8 cellular contexts compared by ENCODE assay signal in genomic region chr22:41446057-41446501, GRCh38. TPM values are rescaled to one million over a fixed set of nuclear protein-coding genes. Genes with fewer than 3 reads are reported as not detected.
A peak's percentile ranks its signal among the peaks of the same experiment; 100 is the strongest.
DNase-seq lines count a peak whose midpoint lies in the region; ATAC-seq, FAIRE-seq and TF ChIP-seq lines count a peak whose summit lies in the region.

No MANE protein-coding gene starts in this region.

- no peaks in the 10 kb centered on the region for H3K9me1 ChIP-seq in keratinocyte (ENCODE audit: control insufficient read depth, extremely low read depth, insufficient read depth, low read length)

- no peaks in the 10 kb centered on the region for H3K9me3 Mint-ChIP-seq in stimulated activated effector memory CD8-positive, alpha-beta T cell treated with anti-CD3 and anti-CD28 coated beads, Interleukin-12 subunit alpha, Interleukin-12 subunit beta, amount 100 ng/mL, for 72 hours

- H2AFZ ChIP-seq in keratinocyte (ENCODE audit: control insufficient read depth, low read length), result no peak overlapping the region

- no peak for ATAC-seq in stimulated activated effector memory CD8-positive, alpha-beta T cell treated with anti-CD3 and anti-CD28 coated beads, Interleukin-12 subunit alpha, Interleukin-12 subunit beta, amount 100 ng/mL, for 72 hours
- ATAC-seq in GM19397 (IDR thresholded peaks at IDR 0.05; ENCODE audit: unreplicated experiment), result no peak
- ATAC-seq in GM19395 (IDR thresholded peaks at IDR 0.05; ENCODE audit: unreplicated experiment), result no peak

- peaks cover 54% of the 10 kb centered on the region for H3K79me2 ChIP-seq in keratinocyte (ENCODE audit: control insufficient read depth, insufficient read depth, low read length)

- DNase-seq in ascending aorta (ENCODE audit: low spot score in 2 of 2) (no peak), keratinocyte (ENCODE audit: low read depth, low spot score) (no peak), NCI-H128 (lab: John Stamatoyannopoulos, UW; ENCODE audit: unreplicated experiment) (no peak)
- no peak for DNase-seq in stimulated activated effector memory CD8-positive, alpha-beta T cell treated with anti-CD3 and anti-CD28 coated beads, Interleukin-12 subunit alpha, Interleukin-12 subunit beta, amount 100 ng/mL, for 72 hours (ENCODE audit: low spot score in 2 of 2)

- peaks cover 17% of the 10 kb centered on the region for H3K4me1 Mint-ChIP-seq in stimulated activated effector memory CD8-positive, alpha-beta T cell treated with anti-CD3 and anti-CD28 coated beads, Interleukin-12 subunit alpha, Interleukin-12 subunit beta, amount 100 ng/mL, for 72 hours

- peak overlapping the region; percentile 96 for H3K9ac ChIP-seq in keratinocyte (ENCODE audit: control insufficient read depth, extremely low read depth, insufficient read depth, low read length)

- intact Hi-C loops in ascending aorta (cut with DNase I), result loop anchor here (1.0 to 5.0 kb wide), 2 partner anchors 36 to 42 kb away; no protein-coding TSS in a partner anchor

- H3K4me2 ChIP-seq in keratinocyte (ENCODE audit: control insufficient read depth, extremely low read depth, insufficient read depth, low read depth, low read length), result peak overlapping the region; percentile 99

- dilution Hi-C loops in keratinocyte (cut with MboI; ENCODE audit: extremely low pct_ligation_motif_present, low sequenced_read_pairs), result no loop called here

- H3K4me3 ChIP-seq in ascending aorta (peak overlapping the region; percentile 94 to 98), keratinocyte (ENCODE audit: control insufficient read depth in 2 of 3, extremely low read depth in 1 of 3, insufficient read depth in 2 of 3, low read depth in 1 of 3, low read length in 3 of 3) (peak overlapping the region; percentile 71 to 100 (median 97))

- peak overlapping the region; percentile 99 for H3K4me3 Mint-ChIP-seq in stimulated activated effector memory CD8-positive, alpha-beta T cell treated with anti-CD3 and anti-CD28 coated beads, Interleukin-12 subunit alpha, Interleukin-12 subunit beta, amount 100 ng/mL, for 72 hours

- peaks cover 5% of the 10 kb centered on the region for H4K20me1 ChIP-seq in keratinocyte (ENCODE audit: control insufficient read depth, extremely low read depth, insufficient read depth, low read length)

- H3K27ac ChIP-seq in C4-2B (peak overlapping the region; percentile 99), KOPT-K1 (ENCODE audit: low read depth, low read length, poor library complexity, severe bottlenecking) (peak overlapping the region; percentile 94), ascending aorta (peak overlapping the region; percentile 99 to 100), keratinocyte (ENCODE audit: control insufficient read depth, insufficient read depth, low read length) (peak overlapping the region; percentile 95)

- H3K36me3 Mint-ChIP-seq in stimulated activated effector memory CD8-positive, alpha-beta T cell treated with anti-CD3 and anti-CD28 coated beads, Interleukin-12 subunit alpha, Interleukin-12 subunit beta, amount 100 ng/mL, for 72 hours, result peaks cover 72% of the 10 kb centered on the region

- H3K27me3 ChIP-seq in ascending aorta (no peaks in the 10 kb centered on the region), keratinocyte (ENCODE audit: control insufficient read depth, extremely low read depth, insufficient read depth, low read length) (no peaks in the 10 kb centered on the region)

- no peaks in the 10 kb centered on the region for H3K9me3 ChIP-seq in KOPT-K1 (ENCODE audit: insufficient read depth, low read length, poor library complexity, severe bottlenecking)
- H3K9me3 ChIP-seq in ascending aorta, result no peaks in the 10 kb centered on the region
- no peaks in the 10 kb centered on the region for H3K9me3 ChIP-seq in keratinocyte (ENCODE audit: control insufficient read depth, low read depth, low read length)

- H3K27ac Mint-ChIP-seq in stimulated activated effector memory CD8-positive, alpha-beta T cell treated with anti-CD3 and anti-CD28 coated beads, Interleukin-12 subunit alpha, Interleukin-12 subunit beta, amount 100 ng/mL, for 72 hours, result peak overlapping the region; percentile 99

- peaks cover 13 to 19% of the 10 kb centered on the region in 2 donors for H3K4me1 ChIP-seq in ascending aorta
- peaks cover 15% of the 10 kb centered on the region for H3K4me1 ChIP-seq in keratinocyte (ENCODE audit: control insufficient read depth, extremely low read depth, insufficient read depth, low read length)

- TF ChIP-seq CTCF in C4-2B (conservative IDR thresholded peaks at IDR 0.05) (no peak), ascending aorta (IDR thresholded peaks at IDR 0.05) (no peak), keratinocyte (optimal IDR thresholded peaks at IDR 0.05 in 1 of 3, IDR thresholded peaks at IDR 0.05 in 1 of 3, conservative IDR thresholded peaks at IDR 0.05 in 1 of 3; ENCODE audit: extremely low read depth in 1 of 3, insufficient read depth in 2 of 3, low read length in 3 of 3) (no peak)

- H3K36me3 ChIP-seq in KOPT-K1 (ENCODE audit: insufficient read depth, low read length), result peaks cover 4% of the 10 kb centered on the region
- H3K36me3 ChIP-seq in ascending aorta, result peaks cover 10 to 12% of the 10 kb centered on the region in 2 donors
- H3K36me3 ChIP-seq in keratinocyte (ENCODE audit: control insufficient read depth in 2 of 2, extremely low read depth in 1 of 2, insufficient read depth in 2 of 2, low read length in 2 of 2), result peaks cover 9 to 14% of the 10 kb centered on the region in 2 experiments

- FAIRE-seq in keratinocyte (lab: Jason Lieb, UNC), result no peak

RNA-seq across cellular contexts. Expression of gene TOB2, which starts 0.5 kb away (rescaled TPM):
- 55.8 TPM for total RNA-seq in ascending aorta
- 14.5 to 19.2 TPM (median 14.6 TPM) in 3 replicates for polyA plus RNA-seq in keratinocyte
- 7.6 TPM for polyA plus RNA-seq in keratinocyte (2011; ENCODE audit: low read depth)
- polyA plus RNA-seq in keratinocyte (2011; cell fraction: cytosol; rRNA removed), result 17.6 and 22.5 TPM in 2 replicates
- polyA plus RNA-seq in keratinocyte (2011; cell fraction: nucleus; rRNA removed), result 41.0 and 46.7 TPM in 2 replicates
- 23.6 and 24.3 TPM in 2 replicates for polyA plus RNA-seq in keratinocyte (2012; ENCODE audit: low replicate concordance)
- 20.1 to 58.2 TPM (median 22.7 TPM) in 3 replicates for polyA minus RNA-seq in keratinocyte
- polyA minus RNA-seq in keratinocyte (2011; cell fraction: cytosol; rRNA and poly(A)+ RNA removed), result 31.7 TPM
- 21.8 and 30.1 TPM in 2 replicates for polyA minus RNA-seq in keratinocyte (2011; cell fraction: nucleus; rRNA and poly(A)+ RNA removed)

RNA-seq across cellular contexts. Expression of gene PHF5A, which starts 22.4 kb away (rescaled TPM):
- 4.8 TPM for total RNA-seq in ascending aorta
- 51.9 to 77.7 TPM (median 73.0 TPM) in 3 replicates for polyA plus RNA-seq in keratinocyte
- polyA plus RNA-seq in keratinocyte (2011; ENCODE audit: low read depth), result 53.6 TPM
- 40.8 and 41.7 TPM in 2 replicates for polyA plus RNA-seq in keratinocyte (2011; cell fraction: cytosol; rRNA removed)
- polyA plus RNA-seq in keratinocyte (2011; cell fraction: nucleus; rRNA removed), result 26.2 and 35.5 TPM in 2 replicates
- polyA plus RNA-seq in keratinocyte (2012; ENCODE audit: low replicate concordance), result 37.7 and 52.7 TPM in 2 replicates
- 11.0 to 24.8 TPM (median 14.1 TPM) in 3 replicates for polyA minus RNA-seq in keratinocyte
- 8.8 TPM for polyA minus RNA-seq in keratinocyte (2011; cell fraction: cytosol; rRNA and poly(A)+ RNA removed)
- 3.8 and 8.6 TPM in 2 replicates for polyA minus RNA-seq in keratinocyte (2011; cell fraction: nucleus; rRNA and poly(A)+ RNA removed)

RNA-seq across cellular contexts. Expression of gene ACO2, which starts 22.8 kb away (rescaled TPM):
- 81.1 TPM for total RNA-seq in ascending aorta
- 20.7 to 57.9 TPM (median 37.2 TPM) in 3 replicates for polyA plus RNA-seq in keratinocyte
- 40.0 TPM for polyA plus RNA-seq in keratinocyte (2011; ENCODE audit: low read depth)
- 35.0 and 56.8 TPM in 2 replicates for polyA plus RNA-seq in keratinocyte (2011; cell fraction: cytosol; rRNA removed)
- 71.1 and 86.9 TPM in 2 replicates for polyA plus RNA-seq in keratinocyte (2011; cell fraction: nucleus; rRNA removed)
- 63.5 and 73.5 TPM in 2 replicates for polyA plus RNA-seq in keratinocyte (2012; ENCODE audit: low replicate concordance)
- 24.7 to 137 TPM (median 37.7 TPM) in 3 replicates for polyA minus RNA-seq in keratinocyte
- 32.4 TPM for polyA minus RNA-seq in keratinocyte (2011; cell fraction: cytosol; rRNA and poly(A)+ RNA removed)
- polyA minus RNA-seq in keratinocyte (2011; cell fraction: nucleus; rRNA and poly(A)+ RNA removed), result 49.6 and 64.0 TPM in 2 replicates
